8 cellular contexts compared by ENCODE assay signal in the genomic region with DNA sequence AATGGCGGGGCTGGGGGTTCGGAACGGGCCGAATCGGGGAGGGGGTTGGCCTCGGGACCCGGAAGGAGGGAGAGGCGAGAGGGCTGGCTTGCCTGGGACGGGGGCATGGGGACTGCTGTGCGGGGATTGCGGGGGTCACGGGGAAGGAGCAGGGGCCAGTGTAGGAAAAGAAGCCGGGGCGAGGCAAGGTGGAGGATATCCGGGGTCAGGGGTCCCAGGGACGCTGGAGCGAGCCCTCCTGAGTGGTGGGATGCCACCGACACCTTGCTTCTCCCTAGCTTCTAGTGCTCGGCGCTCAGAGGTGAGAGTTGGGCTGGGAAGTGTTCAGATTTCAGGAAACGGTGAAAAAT. TPM values are rescaled to one million over a fixed set of nuclear protein-coding genes. Genes with fewer than 3 reads are reported as not detected.
DNase-seq lines count a peak whose midpoint lies in the region; ATAC-seq, FAIRE-seq and TF ChIP-seq lines count a peak whose summit lies in the region.

No MANE protein-coding gene starts in this region.

- no peaks in the 10 kb centered on the region for H3K9me3 ChIP-seq in SJSA1 (replicated peaks)

- no peaks in the 10 kb centered on the region for H3K36me3 ChIP-seq in SJSA1

- H3K4me1 ChIP-seq in SJSA1 (replicated peaks), result peaks cover 8% of the 10 kb centered on the region

- no peak for FAIRE-seq in D721Med (lab: Jason Lieb, UNC)

- intact Hi-C loops in sciatic nerve (cut with DNase I), result no loop called here

- H3K27ac ChIP-seq in SJSA1, result no peak overlapping the region

- in situ Hi-C loops in GM13976 (cut with MboI; ENCODE audit: low sequenced_read_pairs, unreplicated experiment), result no loop called here

- ATAC-seq in sciatic nerve, result peak; percentile 9
- no peak for ATAC-seq in GM21723 (IDR thresholded peaks at IDR 0.05; ENCODE audit: unreplicated experiment)

- DNase-seq in SJSA1 (ENCODE audit: low read depth in 1 of 2, low spot score in 2 of 2) (no peak), fibroblast of the aortic adventitia (ENCODE audit: low read depth) (no peak), sciatic nerve (ENCODE audit: low spot score) (no peak), GM13976 (ENCODE audit: low spot score) (no peak), D721Med (ENCODE audit: insufficient read length, low spot score) (no peak), cerebellum (ENCODE audit: low spot score) (no peak)

- TF ChIP-seq CTCF in GM12875 (IDR thresholded peaks at IDR 0.05; ENCODE audit: borderline replicate concordance, insufficient read depth, low read depth, low read length) (no peak), fibroblast of the aortic adventitia (IDR thresholded peaks at IDR 0.05; ENCODE audit: insufficient read depth, low read length) (no peak), GM13976 (IDR thresholded peaks at IDR 0.05; ENCODE audit: borderline replicate concordance, control extremely low read depth, extremely low read depth, insufficient read depth, missing control alignments) (no peak), D721Med (IDR thresholded peaks at IDR 0.05; ENCODE audit: insufficient read depth, missing control alignments) (no peak)

- H3K4me3 ChIP-seq in GM12875 (ENCODE audit: low read depth, low read length) (peak overlapping the region; percentile 80), SJSA1 (peak overlapping the region; percentile 47), fibroblast of the aortic adventitia (ENCODE audit: low read depth, low read length) (peak overlapping the region; percentile 74)

- H3K27me3 ChIP-seq in SJSA1 (replicated peaks), result peaks cover 6% of the 10 kb centered on the region; the same call in 1 of the 2 replicates

RNA-seq across cellular contexts. Expression of gene GDPD5, which starts 0.4 kb away (rescaled TPM):
- 2.5 and 4.9 TPM in 2 replicates for total RNA-seq in SJSA1 (2014; rRNA removed; shearing (Covaris generic))
- 5.3 and 12.4 TPM in 2 replicates for total RNA-seq in fibroblast of the aortic adventitia (ENCODE audit: low replicate concordance)
- 78.5 TPM for total RNA-seq in sciatic nerve
- 30.2 TPM for total RNA-seq in cerebellum

RNA-seq across cellular contexts. Expression of gene SERPINH1, which starts 35.9 kb away (rescaled TPM):
- total RNA-seq in SJSA1 (2014; rRNA removed; shearing (Covaris generic)), result 638 and 816 TPM in 2 replicates
- total RNA-seq in fibroblast of the aortic adventitia (ENCODE audit: low replicate concordance) (374 and 497 TPM in 2 replicates), sciatic nerve (121 TPM), cerebellum (57.0 TPM)
